8 cellular contexts compared by ENCODE assay signal in genomic region chr13:98842858-98843481, GRCh38.
DNase-seq lines count a peak whose midpoint lies in the region; ATAC-seq and TF ChIP-seq lines count a peak whose summit lies in the region.

No MANE protein-coding gene starts in this region.

- peaks cover 65% of the 10 kb centered on the region for H3K36me3 Mint-ChIP-seq in activated T-cell treated with anti-CD3 and anti-CD28 coated beads, Interleukin-2, amount 50 U/mL, for 24 hours (ENCODE audit: low read depth)
- H3K36me3 Mint-ChIP-seq in neural crest cell (ENCODE audit: low read depth) = no peaks in the 10 kb centered on the region

- H3K27me3 ChIP-seq in Panc1 (ENCODE audit: control insufficient read depth, insufficient read depth, low read length) (no peaks in the 10 kb centered on the region), fibroblast of lung (ENCODE audit: control insufficient read depth, insufficient read depth, low read length) (no peaks in the 10 kb centered on the region), tibial artery (no peaks in the 10 kb centered on the region)

- H3K79me2 ChIP-seq in fibroblast of lung (ENCODE audit: control insufficient read depth, insufficient read depth, low read length) = no peaks in the 10 kb centered on the region

- in situ Hi-C loops in KBM-7 (cut with MboI; ENCODE audit: low pct_unique_long_range_greater_than_20kb, low sequenced_read_pairs) = no loop called here
- in situ Hi-C loops in Panc1 (cut with HindIII; ENCODE audit: low pct_unique_long_range_greater_than_20kb, low sequenced_read_pairs) = no loop called here

- intact Hi-C loops in Panc1 (cut with micrococcal nuclease; ENCODE audit: unreplicated experiment) (loop anchor here (10.0 kb wide), 1 partner anchor 148 kb away; no protein-coding TSS in a partner anchor), tibial artery (cut with DNase I; ENCODE audit: low total_unique reads) (loop anchor here (10.0 kb wide), 1 partner anchor 192 kb away; no protein-coding TSS in a partner anchor)

- H3K4me1 ChIP-seq in Panc1 (ENCODE audit: control insufficient read depth, insufficient read depth, low read length) (no peaks in the 10 kb centered on the region), fibroblast of lung (ENCODE audit: control insufficient read depth, extremely low read depth, insufficient read depth, low read length) (no peaks in the 10 kb centered on the region), tibial artery (peaks cover 0 to 9% (median 4%) of the 10 kb centered on the region in 4 donors)

- peak; percentile 81 for DNase-seq in EH (ENCODE audit: low read depth)
- DNase-seq in KBM-7 = peak; percentile 76
- DNase-seq in Panc1 (ENCODE audit: low read depth, low spot score) = peak; percentile 54
- DNase-seq in activated T-cell treated with anti-CD3 and anti-CD28 coated beads, Interleukin-2, amount 50 U/mL, for 24 hours = peak; percentile 73
- DNase-seq in fibroblast of lung (ENCODE audit: low read depth in 2 of 2) = peak; percentile 65 to 84
- DNase-seq in neural crest cell (ENCODE audit: low read depth, low spot score) = peak; percentile 84
- peak; percentile 61 to 80 for DNase-seq in tibial artery

- no peak overlapping the region for H2AFZ ChIP-seq in fibroblast of lung (ENCODE audit: low read length)

- no peaks in the 10 kb centered on the region for H4K20me1 ChIP-seq in fibroblast of lung (ENCODE audit: control insufficient read depth, extremely low read depth, insufficient read depth, low read length)

- H3K4me3 ChIP-seq in Panc1 (ENCODE audit: low read depth in 2 of 2, low read length in 2 of 2) = no peak overlapping the region
- H3K4me3 ChIP-seq in fibroblast of lung (replicated peaks in 1 of 4; ENCODE audit: control extremely low read depth in 1 of 4, insufficient read depth in 1 of 4, low read depth in 3 of 4, low read length in 4 of 4) = no peak overlapping the region
- H3K4me3 ChIP-seq in tibial artery = no peak overlapping the region

- no peak overlapping the region for H3K4me3 Mint-ChIP-seq in activated T-cell treated with anti-CD3 and anti-CD28 coated beads, Interleukin-2, amount 50 U/mL, for 24 hours
- no peak overlapping the region for H3K4me3 Mint-ChIP-seq in neural crest cell

- no peak overlapping the region for H3K4me2 ChIP-seq in fibroblast of lung (ENCODE audit: extremely low read depth, insufficient read depth, low read length)

- CTCF ChIA-PET in Panc1 (lab: Charles Lee) = interaction anchor here (1.3 kb wide), 1 partner anchor 169 kb away, joined by 3 read pairs; no protein-coding TSS in a partner anchor

- TF ChIP-seq CTCF in Panc1 (IDR thresholded peaks at IDR 0.05) (peak; percentile 80), fibroblast of lung (conservative IDR thresholded peaks at IDR 0.05 in 1 of 2, IDR thresholded peaks at IDR 0.05 in 1 of 2; ENCODE audit: low read depth in 1 of 2, low read length in 2 of 2) (peak; percentile 93 to 94), neural crest cell (conservative IDR thresholded peaks at IDR 0.05) (peak; percentile 88), tibial artery (IDR thresholded peaks at IDR 0.05) (peak; percentile 67 to 83)

- no peak overlapping the region for H3K9ac ChIP-seq in fibroblast of lung (ENCODE audit: insufficient read depth, low read length)

- H3K27ac Mint-ChIP-seq in activated T-cell treated with anti-CD3 and anti-CD28 coated beads, Interleukin-2, amount 50 U/mL, for 24 hours = no peak overlapping the region
- no peak overlapping the region for H3K27ac Mint-ChIP-seq in neural crest cell (ENCODE audit: unreplicated experiment)

- BruUV-seq in Panc1 (replicated peaks; lab: Mats Ljungman, UMichigan) = no TSS peak

- H3K9me3 ChIP-seq in Panc1 (ENCODE audit: control insufficient read depth, insufficient read depth, low read depth, low read length) (no peaks in the 10 kb centered on the region), fibroblast of lung (ENCODE audit: control insufficient read depth, insufficient read depth, low read depth, low read length) (no peaks in the 10 kb centered on the region), tibial artery (no peaks in the 10 kb centered on the region)

- H3K9me3 Mint-ChIP-seq in activated T-cell treated with anti-CD3 and anti-CD28 coated beads, Interleukin-2, amount 50 U/mL, for 24 hours = no peaks in the 10 kb centered on the region
- no peaks in the 10 kb centered on the region for H3K9me3 Mint-ChIP-seq in neural crest cell

- POLR2A ChIA-PET in Panc1 (lab: Charles Lee) = no interaction called here

- ATAC-seq in GM21723 (IDR thresholded peaks at IDR 0.05; ENCODE audit: unreplicated experiment) (peak; percentile 91), Panc1 (peak; percentile 88)

- no peaks in the 10 kb centered on the region for H3K36me3 ChIP-seq in Panc1 (ENCODE audit: control insufficient read depth, insufficient read depth, low read length)
- H3K36me3 ChIP-seq in fibroblast of lung (ENCODE audit: control insufficient read depth, insufficient read depth, low read length) = no peaks in the 10 kb centered on the region
- peaks cover 8 to 24% (median 23%) of the 10 kb centered on the region in 3 donors for H3K36me3 ChIP-seq in tibial artery

- H3K27ac ChIP-seq in Panc1 (ENCODE audit: low read length) (no peak overlapping the region), fibroblast of lung (ENCODE audit: insufficient read depth, low read length) (no peak overlapping the region), tibial artery (no peak overlapping the region)

- H3K4me1 Mint-ChIP-seq in activated T-cell treated with anti-CD3 and anti-CD28 coated beads, Interleukin-2, amount 50 U/mL, for 24 hours (ENCODE audit: low read depth) = peaks cover 2% of the 10 kb centered on the region
- H3K4me1 Mint-ChIP-seq in neural crest cell = peaks cover 15% of the 10 kb centered on the region

- no peaks in the 10 kb centered on the region for H3K27me3 Mint-ChIP-seq in activated T-cell treated with anti-CD3 and anti-CD28 coated beads, Interleukin-2, amount 50 U/mL, for 24 hours
- no peaks in the 10 kb centered on the region for H3K27me3 Mint-ChIP-seq in neural crest cell (ENCODE audit: low read depth)
